In the genomic region with DNA sequence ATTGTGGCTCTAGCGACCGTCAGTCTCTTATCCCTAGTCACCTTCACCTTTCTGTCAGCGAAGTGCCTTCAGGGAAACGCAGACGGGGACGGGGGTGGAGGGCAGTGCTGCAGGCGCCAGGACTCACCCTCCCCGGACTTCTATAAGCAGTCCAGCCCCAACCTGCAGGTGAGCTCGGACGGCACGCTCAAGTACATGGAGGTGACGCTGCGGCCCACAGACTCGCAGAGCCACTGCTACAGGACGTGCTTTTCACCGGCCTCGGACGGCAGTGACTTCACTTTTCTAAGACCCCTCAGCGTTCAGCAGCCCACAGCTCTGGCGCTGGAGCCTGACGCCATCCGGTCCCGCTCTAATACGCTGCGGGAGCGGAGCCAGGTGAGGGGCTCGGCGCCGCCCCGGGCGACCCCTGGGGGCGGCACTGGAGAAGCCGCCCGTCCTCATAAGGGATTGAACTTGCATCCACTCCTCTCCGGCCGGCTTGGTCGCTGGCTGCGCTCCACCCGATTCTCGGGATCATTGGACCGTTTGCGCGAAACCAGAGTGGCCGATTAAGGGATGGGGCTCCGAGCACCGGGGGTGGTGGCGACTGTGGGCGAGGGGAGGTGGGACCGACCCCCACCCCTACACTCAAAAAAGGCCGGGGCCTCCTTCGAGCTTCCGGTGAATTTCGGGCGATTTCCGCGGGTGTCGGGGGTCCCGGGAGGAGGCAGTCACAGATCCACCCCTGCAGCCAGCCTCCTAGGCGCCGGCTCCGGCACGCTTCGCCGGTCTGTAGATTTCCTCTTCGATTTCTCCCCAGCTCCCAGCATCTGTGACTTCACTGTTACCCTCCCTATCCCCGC, we compare ENCODE assay signal across 11 cellular contexts. TPM values are rescaled to one million over a fixed set of nuclear protein-coding genes. Genes with fewer than 3 reads are reported as not detected.
A peak's percentile ranks its signal among the peaks of the same experiment; 100 is the strongest.
DNase-seq lines count a peak whose midpoint lies in the region; ATAC-seq, FAIRE-seq and TF ChIP-seq lines count a peak whose summit lies in the region.
"Had no signal": no experiment of that assay in that cellular context is flagged by ENCODE, and none has a peak within 500 bp of the region (broad histone marks: within the 10 kb centered on the region; RNA-seq: fewer than 3 reads in every experiment).

No MANE protein-coding gene starts in this region.

- H3K18ac ChIP-seq in H1 (ENCODE audit: extremely low read depth, low read length) = peak overlapping the region; percentile 81

- H3K14ac ChIP-seq in H1 (ENCODE audit: insufficient read length) = no peak overlapping the region

- H3K56ac ChIP-seq in H1 (replicated peaks; ENCODE audit: insufficient read length, low read depth, low read length) = no peak overlapping the region

- no peak for DNase-seq in activated T-cell treated with anti-CD3 and anti-CD28 coated beads, Interleukin-2, amount 50 U/mL, for 4 hours
- no peak for DNase-seq in activated T-cell treated with anti-CD3 and anti-CD28 coated beads, Interleukin-2, amount 50 U/mL, for 1 hour
- DNase-seq in H1 (ENCODE audit: low read depth in 1 of 2, low spot score in 2 of 2) (no peak), testis (no peak), occipital lobe (lab: John Stamatoyannopoulos, UW) (no peak), OCI-M2 (lab: John Stamatoyannopoulos, UW; ENCODE audit: unreplicated experiment) (no peak), osteoblast (ENCODE audit: insufficient read length, low spot score, missing footprints) (no peak)
- DNase-seq: activated CD8-positive, alpha-beta memory T cell treated with anti-CD3 and anti-CD28 coated beads for 24 hours; NCI-H1092 had no signal

- CTCF ChIA-PET in H1 (lab: Charles Lee; ENCODE audit: partially characterized antibody) = interaction anchor here (0.8 to 50.9 kb wide), 14 partner anchors 9 to 370 kb away, joined by 3 to 1236 read pairs (median 5); partner anchors contain the start of genes PCDHB4, PCDHGA10, PCDHGA11 and PCDHGA9

- H3K4me3 Mint-ChIP-seq in activated T-cell treated with anti-CD3 and anti-CD28 coated beads, Interleukin-2, amount 50 U/mL, for 4 hours = peak overlapping the region; percentile 75

- H3K9me3 ChIP-seq in H1 (ENCODE audit: insufficient read depth in 2 of 2, low read depth in 1 of 2, low read length in 1 of 2) (no peaks in the 10 kb centered on the region), testis (no peaks in the 10 kb centered on the region), osteoblast (ENCODE audit: low read depth, low read length) (no peaks in the 10 kb centered on the region)

- TF ChIP-seq POLR2A in H1 (IDR thresholded peaks at IDR 0.05; ENCODE audit: control extremely low read depth in 1 of 2, low read depth in 2 of 2, low read length in 2 of 2) = no peak
- TF ChIP-seq POLR2A in testis (IDR thresholded peaks at IDR 0.05) = no peak

- H3K4me1 ChIP-seq in H1 (replicated peaks in 1 of 4; ENCODE audit: control insufficient read depth in 3 of 4, insufficient read depth in 4 of 4, low read length in 3 of 4) (peaks cover 6 to 36% (median 26%) of the 10 kb centered on the region in 4 experiments), testis (peaks cover 28% of the 10 kb centered on the region), osteoblast (ENCODE audit: insufficient read depth, low read length) (peaks cover 44% of the 10 kb centered on the region)

- H3K4me2 ChIP-seq in H1 (ENCODE audit: insufficient read depth in 1 of 2, low read depth in 2 of 2, low read length in 2 of 2) (peak overlapping the region; percentile 79 to 80), osteoblast (ENCODE audit: insufficient read depth, low read length) (no peak overlapping the region)

- H2BK5ac ChIP-seq in H1 (ENCODE audit: low read depth, low read length) = peak overlapping the region; percentile 71; the same call in 1 of the 2 replicates

- H3K9ac ChIP-seq in H1 (replicated peaks in 1 of 4; ENCODE audit: extremely low read depth in 1 of 4, low read depth in 3 of 4, low read length in 3 of 4) = 0 out of 7 replicates have a peak overlapping the region, but pooled peaks of 1 of the 4 experiments have one; percentile 38

- H3K79me2 ChIP-seq in H1 (ENCODE audit: control insufficient read depth in 1 of 2, insufficient read depth in 2 of 2, low read length in 2 of 2) = no peaks in the 10 kb centered on the region; a peak in 1 of 4 replicates
- H3K79me2 ChIP-seq in osteoblast (ENCODE audit: insufficient read depth, low read length) = peaks cover 77% of the 10 kb centered on the region

- no peak overlapping the region for H2AK5ac ChIP-seq in H1 (ENCODE audit: low read depth, low read length)

- peaks cover 24% of the 10 kb centered on the region; the same call in 1 of the 2 replicates for H3K23me2 ChIP-seq in H1 (ENCODE audit: low read depth, low read length)

- no peaks in the 10 kb centered on the region for H3K9me3 Mint-ChIP-seq in activated T-cell treated with anti-CD3 and anti-CD28 coated beads, Interleukin-2, amount 50 U/mL, for 4 hours

- no peak overlapping the region for H2BK15ac ChIP-seq in H1 (ENCODE audit: low read length)

- TF ChIP-seq EP300 in H1 (IDR thresholded peaks at IDR 0.05; ENCODE audit: borderline replicate concordance in 1 of 2, low read depth in 2 of 2, low read length in 2 of 2) = no peak

- H4K5ac ChIP-seq in H1 (ENCODE audit: insufficient read length, low read depth, low read length) = no peak overlapping the region

- H3K4me3 ChIP-seq in H1 (ENCODE audit: extremely low read depth in 1 of 4, insufficient read depth in 2 of 4, low read depth in 3 of 4, low read length in 4 of 4) (peak overlapping the region; percentile 17 to 60 (median 46)), testis (peak overlapping the region; percentile 2 to 27), osteoblast (ENCODE audit: insufficient read depth, low read length) (no peak overlapping the region)

- POLR2A ChIA-PET in H1 (lab: Charles Lee; ENCODE audit: partially characterized antibody) = interaction anchor here (0.6 to 5.0 kb wide), 9 partner anchors 8 to 667 kb away, joined by 3 to 33 read pairs (median 5); no protein-coding TSS in a partner anchor

- peak; percentile 5 to 27; a peak in 2 of 4 replicates for TF ChIP-seq RAD21 in H1 (IDR thresholded peaks at IDR 0.05 in 1 of 2, conservative IDR thresholded peaks at IDR 0.05 in 1 of 2; ENCODE audit: low read depth in 2 of 2, low read length in 2 of 2)

- H3K4me1 Mint-ChIP-seq in activated T-cell treated with anti-CD3 and anti-CD28 coated beads, Interleukin-2, amount 50 U/mL, for 4 hours (ENCODE audit: low read depth) = peaks cover 12% of the 10 kb centered on the region

- no peak overlapping the region for H3K27ac ChIP-seq in H1 (ENCODE audit: low read depth, low read length)
- no peak overlapping the region for H3K27ac ChIP-seq in testis
- H3K27ac ChIP-seq in osteoblast (ENCODE audit: low read depth, low read length) = no peak overlapping the region
- H3K27ac ChIP-seq: RWPE1 had no signal

- H3K27me3 ChIP-seq in H1 (replicated peaks in 1 of 4; ENCODE audit: control insufficient read depth in 3 of 4, extremely low read depth in 1 of 4, insufficient read depth in 3 of 4, low read length in 3 of 4) = peaks cover 13 to 43% (median 37%) of the 10 kb centered on the region in 4 experiments; a peak in 6 of 7 replicates
- no peaks in the 10 kb centered on the region for H3K27me3 ChIP-seq in testis
- no peaks in the 10 kb centered on the region for H3K27me3 ChIP-seq in osteoblast (ENCODE audit: insufficient read depth, low read length)

- no peak for ATAC-seq in activated T-cell treated with anti-CD3 and anti-CD28 coated beads, Interleukin-2, amount 50 U/mL, for 4 hours
- ATAC-seq in HG03159 (IDR thresholded peaks at IDR 0.05; ENCODE audit: unreplicated experiment) = peak; percentile 27

- peak overlapping the region; percentile 91 for H4K8ac ChIP-seq in H1 (ENCODE audit: extremely low read depth, insufficient read depth, low read length)

- TF ChIP-seq CTCF in H1 (IDR thresholded peaks at IDR 0.05; ENCODE audit: control extremely low read depth in 1 of 3, insufficient read depth in 1 of 3, low read depth in 1 of 3, low read length in 3 of 3) (peak in 1 of 3 experiments; percentile 31; a peak in 2 of 4 replicates), testis (IDR thresholded peaks at IDR 0.05) (no peak), osteoblast (IDR thresholded peaks at IDR 0.05; ENCODE audit: extremely low read depth, low read depth, low read length) (no peak)

- H3K23ac ChIP-seq in H1 (ENCODE audit: insufficient read length) = no peak overlapping the region

- intact Hi-C loops in testis (cut with DNase I; ENCODE audit: low total_unique reads) = no loop called here

- peak overlapping the region; percentile 70 for H4K91ac ChIP-seq in H1 (replicated peaks; ENCODE audit: insufficient read length, low read length)

- H3K36me3 Mint-ChIP-seq in activated T-cell treated with anti-CD3 and anti-CD28 coated beads, Interleukin-2, amount 50 U/mL, for 4 hours (ENCODE audit: insufficient read depth) = no peaks in the 10 kb centered on the region

- peak overlapping the region; percentile 22 for H3K4ac ChIP-seq in H1 (replicated peaks; ENCODE audit: insufficient read length, low read depth, low read length)

- peaks cover 4% of the 10 kb centered on the region for H3K79me1 ChIP-seq in H1 (ENCODE audit: low read depth, low read length)

- FAIRE-seq in H1 (lab: Jason Lieb, UNC) = no peak

- H2BK20ac ChIP-seq in H1 (ENCODE audit: low read length) = no peak overlapping the region; the same call in 1 of the 2 replicates

- 26% methylated on average over 59 of the region's 66 CpGs; no CpG with 5 or more reads in 1 of the 2 experiments for WGBS in H1 (ENCODE audit: extremely low coverage in 1 of 2, insufficient coverage in 1 of 2, insufficient read length in 1 of 2, insufficient replicate concordance in 2 of 2, low coverage in 1 of 2, low lambda C conversion rate in 2 of 2, missing lambda C conversion rate in 1 of 2), 2 experiments
- WGBS in testis, 2 donors = 60 to 75% methylated on average over 15 to 65 of the region's 66 CpGs

- H3K36me3 ChIP-seq in H1 (ENCODE audit: control insufficient read depth in 2 of 4, insufficient read depth in 4 of 4, low read length in 3 of 4) (no peaks in the 10 kb centered on the region), testis (ENCODE audit: low read depth, missing control alignments) (no peaks in the 10 kb centered on the region), osteoblast (ENCODE audit: insufficient read depth, low read length) (peaks cover 26% of the 10 kb centered on the region)

- H3K27me3 Mint-ChIP-seq in activated T-cell treated with anti-CD3 and anti-CD28 coated beads, Interleukin-2, amount 50 U/mL, for 4 hours (ENCODE audit: low read depth) = peaks cover 86% of the 10 kb centered on the region

- H2BK120ac ChIP-seq in H1 (replicated peaks; ENCODE audit: low read depth, low read length) = no peak overlapping the region

- H2BK12ac ChIP-seq in H1 (ENCODE audit: low read depth, low read length) = peak overlapping the region; percentile 80; the same call in 1 of the 2 replicates

- H4K20me1 ChIP-seq in H1 (replicated peaks in 1 of 2; ENCODE audit: control insufficient read depth in 1 of 2, insufficient read depth in 2 of 2, low read length in 2 of 2) (peaks cover 4 to 10% of the 10 kb centered on the region in 2 experiments), osteoblast (ENCODE audit: insufficient read depth, low read length) (peaks cover 41% of the 10 kb centered on the region)

- no peak overlapping the region for H2AFZ ChIP-seq in H1 (ENCODE audit: low read length)
- H2AFZ ChIP-seq in osteoblast (ENCODE audit: low read length) = no peak overlapping the region

RNA-seq across cellular contexts. Expression of gene PCDHGC5, which starts 2.7 kb away (rescaled TPM):
- total RNA-seq in activated T-cell treated with anti-CD3 and anti-CD28 coated beads, Interleukin-2, amount 50 U/mL, for 4 hours = not detected
- 0.78 and 1.1 TPM in 2 replicates for total RNA-seq in H1 (2021; fragmentation: NEBNext Ultra II Directional; extraction: Animal tissue kit (Norgen Biotek cat#: 25700))
- 0.41 and 0.66 TPM in 2 replicates for polyA plus RNA-seq in H1 (2011; rRNA removed)
- polyA plus RNA-seq in H1 (2011; cell fraction: cytosol; rRNA removed) = 0.28 TPM
- 4.3 TPM for polyA plus RNA-seq in H1 (2011; cell fraction: nucleus; rRNA removed)
- polyA plus RNA-seq in H1 (2012, experiment 1 of 2) = 0.28 to 0.43 TPM (median 0.35 TPM) in 4 replicates
- 0.14 TPM for polyA plus RNA-seq in H1 (2012, experiment 2 of 2)
- 0.39 TPM for polyA plus RNA-seq in H1 (2013, experiment 1 of 2)
- 0.22 TPM for polyA plus RNA-seq in H1 (2013, experiment 2 of 2)
- 4.3 and 5.6 TPM in 2 replicates for polyA minus RNA-seq in H1 (2011; rRNA and poly(A)+ RNA removed)
- 0.37 TPM for polyA minus RNA-seq in H1 (2011; cell fraction: cytosol; rRNA and poly(A)+ RNA removed)
- polyA minus RNA-seq in H1 (2011; cell fraction: nucleus; rRNA and poly(A)+ RNA removed) = 11.0 TPM
- 1 to 10 TPM; 4.9 to 5.4 TPM for total RNA-seq in testis
- 0.50 TPM for polyA plus RNA-seq in testis (ENCODE audit: insufficient read depth, low read depth, low replicate concordance)
- 6.2 TPM for total RNA-seq in occipital lobe
- total RNA-seq in osteoblast = 3.6 and 5.3 TPM in 2 replicates

RNA-seq across cellular contexts. Expression of gene PCDHGC4, which starts 6.7 kb away (rescaled TPM):
- not detected for total RNA-seq in activated T-cell treated with anti-CD3 and anti-CD28 coated beads, Interleukin-2, amount 50 U/mL, for 4 hours
- 2.4 and 2.6 TPM in 2 replicates for total RNA-seq in H1 (2021; fragmentation: NEBNext Ultra II Directional; extraction: Animal tissue kit (Norgen Biotek cat#: 25700))
- polyA plus RNA-seq in H1 (2011; rRNA removed) = 2.1 and 2.8 TPM in 2 replicates
- 2.2 TPM for polyA plus RNA-seq in H1 (2011; cell fraction: cytosol; rRNA removed)
- polyA plus RNA-seq in H1 (2011; cell fraction: nucleus; rRNA removed) = 5.0 TPM
- 1.8 to 2.4 TPM (median 2.0 TPM) in 4 replicates for polyA plus RNA-seq in H1 (2012, experiment 1 of 2)
- polyA plus RNA-seq in H1 (2012, experiment 2 of 2) = 1.7 TPM
- polyA plus RNA-seq in H1 (2013, experiment 1 of 2) = 4.1 TPM
- 3.1 TPM for polyA plus RNA-seq in H1 (2013, experiment 2 of 2)
- 8.5 and 9.4 TPM in 2 replicates for polyA minus RNA-seq in H1 (2011; rRNA and poly(A)+ RNA removed)
- polyA minus RNA-seq in H1 (2011; cell fraction: cytosol; rRNA and poly(A)+ RNA removed) = 3.4 TPM
- 12.8 TPM for polyA minus RNA-seq in H1 (2011; cell fraction: nucleus; rRNA and poly(A)+ RNA removed)
- total RNA-seq in testis = 1 to 10 TPM; 6.1 TPM
- 0.57 TPM for polyA plus RNA-seq in testis (ENCODE audit: insufficient read depth, low read depth, low replicate concordance)
- 91.2 TPM for total RNA-seq in occipital lobe
- total RNA-seq in osteoblast = 2.9 and 3.8 TPM in 2 replicates

RNA-seq across cellular contexts. Expression of gene PCDHGC3, which starts 15.8 kb away (rescaled TPM):
- under 1 TPM; 0.22 to 0.55 (median 0.48) TPM for total RNA-seq in activated T-cell treated with anti-CD3 and anti-CD28 coated beads, Interleukin-2, amount 50 U/mL, for 4 hours
- total RNA-seq in H1 (2021; fragmentation: NEBNext Ultra II Directional; extraction: Animal tissue kit (Norgen Biotek cat#: 25700)) = 18.6 and 19.6 TPM in 2 replicates
- polyA plus RNA-seq in H1 (2011; rRNA removed) = 4.7 and 11.3 TPM in 2 replicates
- polyA plus RNA-seq in H1 (2011; cell fraction: cytosol; rRNA removed) = 4.5 TPM
- 7.3 TPM for polyA plus RNA-seq in H1 (2011; cell fraction: nucleus; rRNA removed)
- 25.4 to 29.6 TPM (median 28.0 TPM) in 4 replicates for polyA plus RNA-seq in H1 (2012, experiment 1 of 2)
- 27.0 TPM for polyA plus RNA-seq in H1 (2012, experiment 2 of 2)
- polyA plus RNA-seq in H1 (2013, experiment 1 of 2) = 56.3 TPM
- polyA plus RNA-seq in H1 (2013, experiment 2 of 2) = 50.4 TPM
- polyA minus RNA-seq in H1 (2011; rRNA and poly(A)+ RNA removed) = 8.8 and 9.8 TPM in 2 replicates
- 5.9 TPM for polyA minus RNA-seq in H1 (2011; cell fraction: cytosol; rRNA and poly(A)+ RNA removed)
- 14.3 TPM for polyA minus RNA-seq in H1 (2011; cell fraction: nucleus; rRNA and poly(A)+ RNA removed)
- total RNA-seq in testis = 10 to 100 TPM; 14.5 to 29.4 TPM
- 61.1 TPM for polyA plus RNA-seq in testis (ENCODE audit: insufficient read depth, low read depth, low replicate concordance)
- 35.6 TPM for total RNA-seq in occipital lobe
- 59.4 and 91.3 TPM in 2 replicates for total RNA-seq in osteoblast

Comparison
In these comparisons a context has a peak if more than half of its experiments do, and no peak if none do; other contexts are left out.
1. RNA of gene PCDHGC4, which starts 6.7 kb away (total RNA-seq): 91.2 TPM in occipital lobe (single experiment); 6.1 TPM in testis, 2.9 to 3.8 TPM in osteoblast, 2.4 to 2.6 TPM in H1 and not detected in activated T-cell treated with anti-CD3 and anti-CD28 coated beads, Interleukin-2, amount 50 U/mL, for 4 hours; every median in the first group is over 10 times any median in the second.
2. RNA of gene PCDHGC3, which starts 15.8 kb away (total RNA-seq): 59.4 to 91.3 TPM in osteoblast, 35.6 TPM in occipital lobe (single experiment), 14.5 to 29.4 TPM in testis and 18.6 to 19.6 TPM in H1; 0.22 to 0.55 TPM in activated T-cell treated with anti-CD3 and anti-CD28 coated beads, Interleukin-2, amount 50 U/mL, for 4 hours; every median in the first group is over 4 times any median in the second.